In genomic region chr14:24401810-24402702, GRCh38 we compare ENCODE assay signal across 17 cellular contexts. TPM values are rescaled to one million over a fixed set of nuclear protein-coding genes. Genes with fewer than 3 reads are reported as not detected.
A peak's percentile ranks its signal among the peaks of the same experiment; 100 is the strongest.
DNase-seq lines count a peak whose midpoint lies in the region; ATAC-seq, FAIRE-seq and TF ChIP-seq lines count a peak whose summit lies in the region.
"Had no signal": no experiment of that assay in that cellular context is flagged by ENCODE, and none has a peak within 500 bp of the region (broad histone marks: within the 10 kb centered on the region; RNA-seq: fewer than 3 reads in every experiment).

No MANE protein-coding gene starts in this region.

- DNase-seq in stomach, result no peak
- DNase-seq in small intestine, result no peak
- no peak for DNase-seq in PC-9
- DNase-seq: CD4-positive, alpha-beta memory T cell; colonic mucosa; DMS53; mesendoderm; NCI-H510A treated with DMSO at 0.1 percent for 48 hours; stimulated activated CD8-positive, alpha-beta memory T cell treated with anti-CD3 and anti-CD28 coated beads, Interleukin-4, amount 100 ng/mL, for 48 hours; substantia nigra; SW 1271 had no signal

- no peak for FAIRE-seq in small intestine (lab: Jason Lieb, UNC)
- FAIRE-seq: H1 had no signal

- BruUV-seq in PC-9 (replicated peaks; lab: Mats Ljungman, UMichigan), result no TSS peak

- H2AFZ ChIP-seq in PC-9, result no peak overlapping the region

- H3K4me1 ChIP-seq in HUES6 (ENCODE audit: control insufficient read depth, insufficient read depth, low read length), result peaks cover 40% of the 10 kb centered on the region
- H3K4me1 ChIP-seq in gastroesophageal sphincter, result peaks cover 0 to 72% (median 29%) of the 10 kb centered on the region in 3 donors
- H3K4me1 ChIP-seq in stomach, result peaks cover 37 to 71% (median 52%) of the 10 kb centered on the region in 4 donors
- peaks cover 5 to 26% of the 10 kb centered on the region in 2 donors for H3K4me1 ChIP-seq in small intestine (ENCODE audit: control insufficient read depth in 2 of 2, insufficient read depth in 1 of 2, low read depth in 1 of 2, low read length in 1 of 2)
- H3K4me1 ChIP-seq in PC-9 (replicated peaks; ENCODE audit: insufficient read depth), result no peaks in the 10 kb centered on the region

- H3K9me3 ChIP-seq in HUES6 (ENCODE audit: control insufficient read depth, insufficient read depth, low read depth, low read length) (no peaks in the 10 kb centered on the region), gastroesophageal sphincter (no peaks in the 10 kb centered on the region), stomach (no peaks in the 10 kb centered on the region), small intestine (ENCODE audit: control insufficient read depth, low read depth) (no peaks in the 10 kb centered on the region), PC-9 (ENCODE audit: insufficient read depth, low read depth) (no peaks in the 10 kb centered on the region)
- H3K9me3 ChIP-seq: colonic mucosa had no signal

- H3K27ac ChIP-seq in HUES6 (ENCODE audit: low read depth, low read length), result no peak overlapping the region
- peak overlapping the region in 3 of 4 donors; percentile 53 to 79 (median 67) for H3K27ac ChIP-seq in gastroesophageal sphincter
- H3K27ac ChIP-seq in stomach, result peak overlapping the region in 4 of 5 donors; percentile 2 to 86 (median 40)
- peak overlapping the region in 1 of 2 donors; percentile 36 for H3K27ac ChIP-seq in small intestine (ENCODE audit: low read depth in 1 of 2, low read length in 1 of 2)
- H3K27ac ChIP-seq in PC-9, result no peak overlapping the region
- H3K27ac ChIP-seq: colonic mucosa, RWPE1 had no signal

- no peak for TF ChIP-seq EP300 in gastroesophageal sphincter (IDR thresholded peaks at IDR 0.05)
- TF ChIP-seq EP300 in stomach (IDR thresholded peaks at IDR 0.05), result no peak

- H3K36me3 ChIP-seq in HUES6 (ENCODE audit: control insufficient read depth, insufficient read depth, low read length) (no peaks in the 10 kb centered on the region), gastroesophageal sphincter (peaks cover 0 to 14% of the 10 kb centered on the region in 2 donors), stomach (peaks cover 0 to 6% (median 5%) of the 10 kb centered on the region in 4 donors), small intestine (ENCODE audit: control insufficient read depth in 2 of 2, insufficient read depth in 2 of 2, low read length in 2 of 2) (no peaks in the 10 kb centered on the region), PC-9 (ENCODE audit: low read depth) (no peaks in the 10 kb centered on the region)
- H3K36me3 ChIP-seq: colonic mucosa had no signal

- POLR2A ChIA-PET in PC-9 (lab: Charles Lee; ENCODE audit: unreplicated experiment), result no interaction called here

- H3K4me3 ChIP-seq in HUES6 (ENCODE audit: low read depth, low read length) (no peak overlapping the region), gastroesophageal sphincter (no peak overlapping the region), stomach (no peak overlapping the region), small intestine (ENCODE audit: low read depth in 1 of 2, low read length in 2 of 2) (no peak overlapping the region), PC-9 (no peak overlapping the region)
- H3K4me3 ChIP-seq: colonic mucosa had no signal

- no peak for TF ChIP-seq CTCF in gastroesophageal sphincter (IDR thresholded peaks at IDR 0.05)
- TF ChIP-seq CTCF in stomach (IDR thresholded peaks at IDR 0.05), result no peak
- no peak for TF ChIP-seq CTCF in PC-9 (conservative IDR thresholded peaks at IDR 0.05)

- ATAC-seq in gastroesophageal sphincter (no peak), HG02798 (IDR thresholded peaks at IDR 0.05; ENCODE audit: poor library complexity, unreplicated experiment) (no peak)
- ATAC-seq: naive thymus-derived CD8-positive, alpha-beta T cell had no signal

- no peaks in the 10 kb centered on the region for H4K20me1 ChIP-seq in PC-9 (ENCODE audit: insufficient read depth)

- no peak overlapping the region for H3K4me2 ChIP-seq in PC-9

- H3K27me3 ChIP-seq in HUES6 (ENCODE audit: control insufficient read depth, insufficient read depth, low read length) (peaks cover 10% of the 10 kb centered on the region; the same call in 1 of the 2 replicates), gastroesophageal sphincter (no peaks in the 10 kb centered on the region), stomach (no peaks in the 10 kb centered on the region), small intestine (ENCODE audit: control insufficient read depth in 2 of 2, insufficient read depth in 2 of 2, low read length in 2 of 2) (no peaks in the 10 kb centered on the region), PC-9 (ENCODE audit: insufficient read depth, low read depth) (no peaks in the 10 kb centered on the region)
- H3K27me3 ChIP-seq: colonic mucosa had no signal

- H3K9me2 ChIP-seq in PC-9 (ENCODE audit: insufficient read depth), result no peaks in the 10 kb centered on the region

- no peaks in the 10 kb centered on the region for H3F3A ChIP-seq in PC-9 (ENCODE audit: insufficient read depth, low read depth)

- WGBS in gastroesophageal sphincter (ENCODE audit: low coverage in 1 of 2), 2 donors, result 36 to 47% methylated on average over 5 to 9 of the region's 9 CpGs
- WGBS in stomach, 5 donors, result 52 to 66% (median 54%) methylated on average over 9 of the region's 9 CpGs
- WGBS in small intestine, 3 donors, result 32 to 40% (median 37%) methylated on average over 8 to 9 of the region's 9 CpGs

- TF ChIP-seq POLR2A in gastroesophageal sphincter (IDR thresholded peaks at IDR 0.05) (no peak), stomach (IDR thresholded peaks at IDR 0.05) (no peak)

- CTCF ChIA-PET in PC-9 (lab: Charles Lee), result no interaction called here

- H3K9ac ChIP-seq in HUES6 (ENCODE audit: low read length), result peak overlapping the region; percentile 6

- intact Hi-C loops in stomach (cut with DNase I; ENCODE audit: low total_unique reads) (no loop called here), PC-9 (cut with micrococcal nuclease; ENCODE audit: unreplicated experiment) (no loop called here)

- H3K79me2 ChIP-seq in PC-9 (ENCODE audit: low read depth), result no peaks in the 10 kb centered on the region

RNA-seq across cellular contexts. Expression of gene NYNRIN, which starts 3.3 kb away (rescaled TPM):
- total RNA-seq in gastroesophageal sphincter, result 10 to 100 TPM in 2 of 4 donors, 1 to 10 TPM in 2; 6.9 to 19.9 (median 11.5) TPM
- 10 to 100 TPM in 2 of 5 donors, 1 to 10 TPM in 3; 2.9 to 16.0 (median 8.1) TPM for total RNA-seq in stomach
- 1 to 10 TPM; 2.3 to 3.3 (median 2.3) TPM for polyA plus RNA-seq in stomach
- 1 to 10 TPM in 1 of 3 donors, under 1 TPM in 2; 0.22 to 7.2 (median 0.54) TPM for polyA plus RNA-seq in small intestine
- 15.1 and 17.7 TPM in 2 replicates for total RNA-seq in PC-9 (2021)

RNA-seq across cellular contexts. Expression of gene CBLN3, which starts 27.4 kb away (rescaled TPM):
- total RNA-seq in gastroesophageal sphincter (1 to 10 TPM in 3 of 4 donors, under 1 TPM in 1; 0.49 to 2.8 (median 2.1) TPM), stomach (1 to 10 TPM in 3 of 5 donors, not detected in 2; 2.0 to 4.2 (median 3.8) TPM), PC-9 (2021) (7.6 and 8.3 TPM in 2 replicates)
- polyA plus RNA-seq in stomach (1 to 10 TPM in 2 of 3 donors, under 1 TPM in 1; 0.81 to 2.1 (median 1.4) TPM), small intestine (1 to 10 TPM in 1 of 3 donors, under 1 TPM in 1, not detected in 1; 0.27 to 1.9 TPM)

RNA-seq across cellular contexts. Expression of gene KHNYN, which starts 27.7 kb away (rescaled TPM):
- total RNA-seq in gastroesophageal sphincter, result 10 to 100 TPM; 50.7 to 68.0 (median 61.3) TPM
- total RNA-seq in stomach, result 100 to 1,000 TPM in 1 of 5 donors, 10 to 100 TPM in 4; 63.4 to 348 (median 77.2) TPM
- 10 to 100 TPM; 13.9 to 23.4 (median 22.9) TPM for polyA plus RNA-seq in stomach
- polyA plus RNA-seq in small intestine, result 10 to 100 TPM; 21.3 to 41.9 (median 30.9) TPM
- 51.5 and 53.4 TPM in 2 replicates for total RNA-seq in PC-9 (2021)

RNA-seq across cellular contexts. Expression of gene NFATC4, which starts 34.1 kb away (rescaled TPM):
- total RNA-seq in gastroesophageal sphincter, result 10 to 100 TPM; 33.5 to 63.5 (median 57.9) TPM
- total RNA-seq in stomach, result 10 to 100 TPM; 20.1 to 64.8 (median 33.0) TPM
- 100 to 1,000 TPM in 1 of 3 donors, 10 to 100 TPM in 2; 71.4 to 119 (median 99.0) TPM for polyA plus RNA-seq in stomach
- 10 to 100 TPM; 11.2 to 45.1 (median 32.3) TPM for polyA plus RNA-seq in small intestine
- total RNA-seq in PC-9 (2021), result 48.3 and 76.3 TPM in 2 replicates
- total RNA-seq: CD4-positive, alpha-beta memory T cell; naive thymus-derived CD8-positive, alpha-beta T cell had no signal
- polyA plus RNA-seq: CD4-positive, alpha-beta memory T cell; naive thymus-derived CD8-positive, alpha-beta T cell had no signal

RNA-seq across cellular contexts. Expression of gene SDR39U1, which starts 40.5 kb away (rescaled TPM):
- total RNA-seq in gastroesophageal sphincter (10 to 100 TPM; 21.5 to 39.7 (median 31.3) TPM), stomach (10 to 100 TPM; 10.8 to 71.2 (median 42.4) TPM), PC-9 (2021) (14.8 and 17.2 TPM in 2 replicates)
- polyA plus RNA-seq in stomach (10 to 100 TPM; 37.0 to 64.8 (median 41.8) TPM), small intestine (10 to 100 TPM; 49.7 to 52.6 (median 50.7) TPM)

Comparison
In these comparisons a context has a peak if more than half of its experiments do, and no peak if none do; other contexts are left out.
1. H3K27ac ChIP-seq: peak in gastroesophageal sphincter (3 of 4) and stomach (4 of 5); none in HUES6 (single experiment) and PC-9 (single experiment).